10 cellular contexts compared by ENCODE assay signal in genomic region chr19:46489445-46490272, GRCh38. TPM values are rescaled to one million over a fixed set of nuclear protein-coding genes. Genes with fewer than 3 reads are reported as not detected.
DNase-seq lines count a peak whose midpoint lies in the region; ATAC-seq, FAIRE-seq and TF ChIP-seq lines count a peak whose summit lies in the region.
"Had no signal": no experiment of that assay in that cellular context is flagged by ENCODE, and none has a peak within 500 bp of the region (broad histone marks: within the 10 kb centered on the region; RNA-seq: fewer than 3 reads in every experiment).

No MANE protein-coding gene starts in this region.

- H3K9me3 ChIP-seq in adrenal gland (replicated peaks in 1 of 3) (no peaks in the 10 kb centered on the region), psoas muscle (no peaks in the 10 kb centered on the region)
- H3K9me3 ChIP-seq in effector memory CD4-positive, alpha-beta T cell (ENCODE audit: control insufficient read depth, low read length) = no peaks in the 10 kb centered on the region

- TF ChIP-seq POLR2A in adrenal gland (IDR thresholded peaks at IDR 0.05) = peak in 1 of 2 donors; percentile 18
- TF ChIP-seq POLR2A in H54 (IDR thresholded peaks at IDR 0.05; ENCODE audit: low read depth, low read length) = no peak

- H3K27me3 ChIP-seq in adrenal gland = no peaks in the 10 kb centered on the region
- peaks cover 0 to 72% (median 20%) of the 10 kb centered on the region in 3 donors for H3K27me3 ChIP-seq in psoas muscle (ENCODE audit: insufficient read depth in 3 of 3, low read length in 2 of 3)
- H3K27me3 ChIP-seq in effector memory CD4-positive, alpha-beta T cell (replicated peaks; ENCODE audit: control insufficient read depth, insufficient read depth, low read length, poor library complexity, severe bottlenecking) = peaks cover 69% of the 10 kb centered on the region

- FAIRE-seq in H54 (lab: Jason Lieb, UNC) = no peak

- H3K4me3 ChIP-seq in adrenal gland = peak overlapping the region in 2 of 4 donors; percentile 5 to 6
- peak overlapping the region; percentile 22 for H3K4me3 ChIP-seq in psoas muscle
- H3K4me3 ChIP-seq in effector memory CD4-positive, alpha-beta T cell (ENCODE audit: insufficient read depth, low read depth, low read length, poor library complexity, severe bottlenecking) = no peak overlapping the region

- 7 to 13% (median 11%) methylated on average over 16 to 52 of the region's 52 CpGs for WGBS in adrenal gland, 4 donors
- WGBS in psoas muscle, 3 donors = 15 to 18% (median 16%) methylated on average over 50 to 52 of the region's 52 CpGs

- TF ChIP-seq CTCF in adrenal gland (IDR thresholded peaks at IDR 0.05) (peak; percentile 39 to 78 (median 74)), psoas muscle (IDR thresholded peaks at IDR 0.05) (no peak)

- H3K36me3 ChIP-seq in adrenal gland (replicated peaks in 1 of 2) = no peaks in the 10 kb centered on the region
- H3K36me3 ChIP-seq in psoas muscle (ENCODE audit: insufficient read depth in 1 of 2, low read depth in 1 of 2) = no peaks in the 10 kb centered on the region
- H3K36me3 ChIP-seq in effector memory CD4-positive, alpha-beta T cell (ENCODE audit: control insufficient read depth, insufficient read depth, low read length) = no peaks in the 10 kb centered on the region

- DNase-seq in D341Med (ENCODE audit: low spot score) (peak; percentile 67), adrenal gland (peak; percentile 72 to 82 (median 79)), hepatic stellate cell (ENCODE audit: low spot score) (peak; percentile 87), psoas muscle (peak; percentile 65 to 69), H54 (ENCODE audit: insufficient read length, low spot score) (no peak)
- no peak for DNase-seq in effector memory CD4-positive, alpha-beta T cell
- DNase-seq: immature natural killer cell, T1000 had no signal

- H3K27ac ChIP-seq in adrenal gland (peak overlapping the region in 3 of 5 donors; percentile 1 to 71 (median 68)), psoas muscle (no peak overlapping the region)
- H3K27ac ChIP-seq in effector memory CD4-positive, alpha-beta T cell (ENCODE audit: insufficient read depth, low read length, poor library complexity, severe bottlenecking) = no peak overlapping the region

- peaks cover 33 to 46% of the 10 kb centered on the region in 2 donors for H3K4me1 ChIP-seq in adrenal gland (replicated peaks in 1 of 2)
- H3K4me1 ChIP-seq in psoas muscle = no peaks in the 10 kb centered on the region
- H3K4me1 ChIP-seq in effector memory CD4-positive, alpha-beta T cell (ENCODE audit: control insufficient read depth, insufficient read depth, low read length, poor library complexity, severe bottlenecking) = peaks cover 35% of the 10 kb centered on the region

- intact Hi-C loops in adrenal gland (cut with DNase I) = loop anchor here (2.0 to 10.0 kb wide), 3 partner anchors 23 to 205 kb away; no protein-coding TSS in a partner anchor
- intact Hi-C loops in psoas muscle (cut with DNase I) = loop anchor here (2.0 to 10.0 kb wide), 4 partner anchors 87 to 462 kb away; no protein-coding TSS in a partner anchor

- ATAC-seq in psoas muscle (peak in 2 of 4 donors; percentile 35 to 51), GM19328 (IDR thresholded peaks at IDR 0.05; ENCODE audit: unreplicated experiment) (no peak), HG03095 (IDR thresholded peaks at IDR 0.05; ENCODE audit: unreplicated experiment) (no peak)

RNA-seq across cellular contexts. Expression of gene PNMA8B, which starts 6.0 kb away (rescaled TPM):
- total RNA-seq in adrenal gland (10 to 100 TPM; 27.9 to 63.4 (median 36.4) TPM), psoas muscle (under 1 TPM; 0.17 to 0.52 (median 0.43) TPM)
- polyA plus RNA-seq in adrenal gland (10 to 100 TPM in 1 of 3 donors, 1 to 10 TPM in 2; 7.6 to 15.1 (median 7.9) TPM), psoas muscle (under 1 TPM; 0.16 to 0.43 (median 0.18) TPM)
- polyA plus RNA-seq: immature natural killer cell had no signal

RNA-seq across cellular contexts. Expression of gene PNMA8A, which starts 18.3 kb away (rescaled TPM):
- total RNA-seq in adrenal gland = 10 to 100 TPM; 29.7 to 54.8 (median 44.2) TPM
- 10 to 100 TPM in 2 of 3 donors, 1 to 10 TPM in 1; 7.6 to 61.7 (median 14.2) TPM for polyA plus RNA-seq in adrenal gland
- total RNA-seq in psoas muscle = 1 to 10 TPM in 2 of 4 donors, under 1 TPM in 2; 0.48 to 3.8 (median 1.5) TPM
- polyA plus RNA-seq in psoas muscle = 1 to 10 TPM in 1 of 3 donors, under 1 TPM in 2; 0.11 to 2.2 (median 0.38) TPM
- polyA plus RNA-seq: immature natural killer cell had no signal

Comparison
In these comparisons a context has a peak if more than half of its experiments do, and no peak if none do; other contexts are left out.
1. DNase-seq: peak in D341Med (single experiment), adrenal gland (7 of 7), hepatic stellate cell (single experiment) and psoas muscle (2 of 2); none in H54 (single experiment) and effector memory CD4-positive, alpha-beta T cell (0 of 3).
2. H3K27ac ChIP-seq: peak in adrenal gland (3 of 5); none in psoas muscle (single experiment) and effector memory CD4-positive, alpha-beta T cell (single experiment).
3. RNA of gene PNMA8B, which starts 6.0 kb away (total RNA-seq): 27.9 to 63.4 TPM in adrenal gland; 0.17 to 0.52 TPM in psoas muscle; every median in the first group is over 10 times any median in the second.
4. RNA of gene PNMA8A, which starts 18.3 kb away (total RNA-seq): 29.7 to 54.8 TPM in adrenal gland; 0.48 to 3.8 TPM in psoas muscle; every median in the first group is over 4 times any median in the second.